ENCODE assay signal across 1 cellular context in the genomic region with DNA sequence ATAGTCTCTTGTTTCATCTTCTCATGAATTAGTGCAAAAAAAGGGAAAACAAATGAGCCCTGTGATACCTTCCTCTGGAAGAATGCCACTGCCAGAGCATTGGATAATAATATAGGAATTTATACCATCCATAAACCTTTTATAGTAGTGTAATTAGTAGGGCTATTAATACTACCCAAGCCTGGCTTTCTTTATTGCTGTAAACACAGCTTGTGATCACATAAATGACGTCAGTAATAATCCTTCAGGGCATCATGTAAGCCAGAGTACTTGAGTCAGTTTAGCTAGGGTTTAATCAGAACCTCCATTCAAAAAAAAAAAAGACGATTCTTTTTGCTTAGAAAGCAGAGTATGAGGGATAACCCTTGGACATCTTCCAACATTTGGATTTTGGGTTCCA.
TF ChIP-seq lines count a peak whose summit lies in the region.

No MANE protein-coding gene starts in this region.

TF ChIP-seq in HEK293, 187 proteins besides CTCF, POLR2A, EP300 and RAD21 (continued from another document and continues in another):
- TF ChIP-seq, protein P1, sequence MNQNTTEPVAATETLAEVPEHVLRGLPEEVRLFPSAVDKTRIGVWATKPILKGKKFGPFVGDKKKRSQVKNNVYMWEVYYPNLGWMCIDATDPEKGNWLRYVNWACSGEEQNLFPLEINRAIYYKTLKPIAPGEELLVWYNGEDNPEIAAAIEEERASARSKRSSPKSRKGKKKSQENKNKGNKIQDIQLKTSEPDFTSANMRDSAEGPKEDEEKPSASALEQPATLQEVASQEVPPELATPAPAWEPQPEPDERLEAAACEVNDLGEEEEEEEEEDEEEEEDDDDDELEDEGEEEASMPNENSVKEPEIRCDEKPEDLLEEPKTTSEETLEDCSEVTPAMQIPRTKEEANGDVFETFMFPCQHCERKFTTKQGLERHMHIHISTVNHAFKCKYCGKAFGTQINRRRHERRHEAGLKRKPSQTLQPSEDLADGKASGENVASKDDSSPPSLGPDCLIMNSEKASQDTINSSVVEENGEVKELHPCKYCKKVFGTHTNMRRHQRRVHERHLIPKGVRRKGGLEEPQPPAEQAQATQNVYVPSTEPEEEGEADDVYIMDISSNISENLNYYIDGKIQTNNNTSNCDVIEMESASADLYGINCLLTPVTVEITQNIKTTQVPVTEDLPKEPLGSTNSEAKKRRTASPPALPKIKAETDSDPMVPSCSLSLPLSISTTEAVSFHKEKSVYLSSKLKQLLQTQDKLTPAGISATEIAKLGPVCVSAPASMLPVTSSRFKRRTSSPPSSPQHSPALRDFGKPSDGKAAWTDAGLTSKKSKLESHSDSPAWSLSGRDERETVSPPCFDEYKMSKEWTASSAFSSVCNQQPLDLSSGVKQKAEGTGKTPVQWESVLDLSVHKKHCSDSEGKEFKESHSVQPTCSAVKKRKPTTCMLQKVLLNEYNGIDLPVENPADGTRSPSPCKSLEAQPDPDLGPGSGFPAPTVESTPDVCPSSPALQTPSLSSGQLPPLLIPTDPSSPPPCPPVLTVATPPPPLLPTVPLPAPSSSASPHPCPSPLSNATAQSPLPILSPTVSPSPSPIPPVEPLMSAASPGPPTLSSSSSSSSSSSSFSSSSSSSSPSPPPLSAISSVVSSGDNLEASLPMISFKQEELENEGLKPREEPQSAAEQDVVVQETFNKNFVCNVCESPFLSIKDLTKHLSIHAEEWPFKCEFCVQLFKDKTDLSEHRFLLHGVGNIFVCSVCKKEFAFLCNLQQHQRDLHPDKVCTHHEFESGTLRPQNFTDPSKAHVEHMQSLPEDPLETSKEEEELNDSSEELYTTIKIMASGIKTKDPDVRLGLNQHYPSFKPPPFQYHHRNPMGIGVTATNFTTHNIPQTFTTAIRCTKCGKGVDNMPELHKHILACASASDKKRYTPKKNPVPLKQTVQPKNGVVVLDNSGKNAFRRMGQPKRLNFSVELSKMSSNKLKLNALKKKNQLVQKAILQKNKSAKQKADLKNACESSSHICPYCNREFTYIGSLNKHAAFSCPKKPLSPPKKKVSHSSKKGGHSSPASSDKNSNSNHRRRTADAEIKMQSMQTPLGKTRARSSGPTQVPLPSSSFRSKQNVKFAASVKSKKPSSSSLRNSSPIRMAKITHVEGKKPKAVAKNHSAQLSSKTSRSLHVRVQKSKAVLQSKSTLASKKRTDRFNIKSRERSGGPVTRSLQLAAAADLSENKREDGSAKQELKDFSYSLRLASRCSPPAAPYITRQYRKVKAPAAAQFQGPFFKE (tag by site-specific recombination; IDR thresholded peaks at IDR 0.05; ENCODE audit: borderline replicate concordance), result no peak
- peak; percentile 52; the same call in 1 of the 2 replicates for TF ChIP-seq KLF8 (tag by site-specific recombination; IDR thresholded peaks at IDR 0.05)
- TF ChIP-seq WT1 (tag by site-specific recombination; IDR thresholded peaks at IDR 0.05), result no peak
- TF ChIP-seq ZNF114 (tag by site-specific recombination; IDR thresholded peaks at IDR 0.05), result no peak
- TF ChIP-seq ZFP3 (tag by site-specific recombination; IDR thresholded peaks at IDR 0.05; ENCODE audit: low read depth), result no peak
- TF ChIP-seq, protein P2, sequence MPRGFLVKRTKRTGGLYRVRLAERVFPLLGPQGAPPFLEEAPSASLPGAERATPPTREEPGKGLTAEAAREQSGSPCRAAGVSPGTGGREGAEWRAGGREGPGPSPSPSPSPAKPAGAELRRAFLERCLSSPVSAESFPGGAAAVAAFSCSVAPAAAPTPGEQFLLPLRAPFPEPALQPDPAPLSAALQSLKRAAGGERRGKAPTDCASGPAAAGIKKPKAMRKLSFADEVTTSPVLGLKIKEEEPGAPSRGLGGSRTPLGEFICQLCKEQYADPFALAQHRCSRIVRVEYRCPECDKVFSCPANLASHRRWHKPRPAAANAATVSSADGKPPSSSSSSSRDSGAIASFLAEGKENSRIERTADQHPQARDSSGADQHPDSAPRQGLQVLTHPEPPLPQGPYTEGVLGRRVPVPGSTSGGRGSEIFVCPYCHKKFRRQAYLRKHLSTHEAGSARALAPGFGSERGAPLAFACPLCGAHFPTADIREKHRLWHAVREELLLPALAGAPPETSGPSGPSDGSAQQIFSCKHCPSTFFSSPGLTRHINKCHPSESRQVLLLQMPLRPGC (tag by site-specific recombination; IDR thresholded peaks at IDR 0.05), result no peak
- TF ChIP-seq, protein P3, sequence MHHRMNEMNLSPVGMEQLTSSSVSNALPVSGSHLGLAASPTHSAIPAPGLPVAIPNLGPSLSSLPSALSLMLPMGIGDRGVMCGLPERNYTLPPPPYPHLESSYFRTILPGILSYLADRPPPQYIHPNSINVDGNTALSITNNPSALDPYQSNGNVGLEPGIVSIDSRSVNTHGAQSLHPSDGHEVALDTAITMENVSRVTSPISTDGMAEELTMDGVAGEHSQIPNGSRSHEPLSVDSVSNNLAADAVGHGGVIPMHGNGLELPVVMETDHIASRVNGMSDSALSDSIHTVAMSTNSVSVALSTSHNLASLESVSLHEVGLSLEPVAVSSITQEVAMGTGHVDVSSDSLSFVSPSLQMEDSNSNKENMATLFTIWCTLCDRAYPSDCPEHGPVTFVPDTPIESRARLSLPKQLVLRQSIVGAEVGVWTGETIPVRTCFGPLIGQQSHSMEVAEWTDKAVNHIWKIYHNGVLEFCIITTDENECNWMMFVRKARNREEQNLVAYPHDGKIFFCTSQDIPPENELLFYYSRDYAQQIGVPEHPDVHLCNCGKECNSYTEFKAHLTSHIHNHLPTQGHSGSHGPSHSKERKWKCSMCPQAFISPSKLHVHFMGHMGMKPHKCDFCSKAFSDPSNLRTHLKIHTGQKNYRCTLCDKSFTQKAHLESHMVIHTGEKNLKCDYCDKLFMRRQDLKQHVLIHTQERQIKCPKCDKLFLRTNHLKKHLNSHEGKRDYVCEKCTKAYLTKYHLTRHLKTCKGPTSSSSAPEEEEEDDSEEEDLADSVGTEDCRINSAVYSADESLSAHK (tag by site-specific recombination; IDR thresholded peaks at IDR 0.05), result no peak
- 0 out of 2 replicates have a peak, but pooled peaks have one; percentile 26 for TF ChIP-seq ZBTB17 (tag by site-specific recombination; IDR thresholded peaks at IDR 0.05)
- no peak for TF ChIP-seq ZNF777 (tag by site-specific recombination; IDR thresholded peaks at IDR 0.05; ENCODE audit: borderline replicate concordance)
- TF ChIP-seq ZXDB (tag by site-specific recombination; IDR thresholded peaks at IDR 0.05), result no peak
- TF ChIP-seq KLF9 (tag by site-specific recombination; IDR thresholded peaks at IDR 0.05; ENCODE audit: low read depth), result no peak
- no peak for TF ChIP-seq ZNF701 (tag by site-specific recombination; IDR thresholded peaks at IDR 0.05)
- no peak for TF ChIP-seq ZNF48 (tag by site-specific recombination; IDR thresholded peaks at IDR 0.05)
- TF ChIP-seq, protein P4, sequence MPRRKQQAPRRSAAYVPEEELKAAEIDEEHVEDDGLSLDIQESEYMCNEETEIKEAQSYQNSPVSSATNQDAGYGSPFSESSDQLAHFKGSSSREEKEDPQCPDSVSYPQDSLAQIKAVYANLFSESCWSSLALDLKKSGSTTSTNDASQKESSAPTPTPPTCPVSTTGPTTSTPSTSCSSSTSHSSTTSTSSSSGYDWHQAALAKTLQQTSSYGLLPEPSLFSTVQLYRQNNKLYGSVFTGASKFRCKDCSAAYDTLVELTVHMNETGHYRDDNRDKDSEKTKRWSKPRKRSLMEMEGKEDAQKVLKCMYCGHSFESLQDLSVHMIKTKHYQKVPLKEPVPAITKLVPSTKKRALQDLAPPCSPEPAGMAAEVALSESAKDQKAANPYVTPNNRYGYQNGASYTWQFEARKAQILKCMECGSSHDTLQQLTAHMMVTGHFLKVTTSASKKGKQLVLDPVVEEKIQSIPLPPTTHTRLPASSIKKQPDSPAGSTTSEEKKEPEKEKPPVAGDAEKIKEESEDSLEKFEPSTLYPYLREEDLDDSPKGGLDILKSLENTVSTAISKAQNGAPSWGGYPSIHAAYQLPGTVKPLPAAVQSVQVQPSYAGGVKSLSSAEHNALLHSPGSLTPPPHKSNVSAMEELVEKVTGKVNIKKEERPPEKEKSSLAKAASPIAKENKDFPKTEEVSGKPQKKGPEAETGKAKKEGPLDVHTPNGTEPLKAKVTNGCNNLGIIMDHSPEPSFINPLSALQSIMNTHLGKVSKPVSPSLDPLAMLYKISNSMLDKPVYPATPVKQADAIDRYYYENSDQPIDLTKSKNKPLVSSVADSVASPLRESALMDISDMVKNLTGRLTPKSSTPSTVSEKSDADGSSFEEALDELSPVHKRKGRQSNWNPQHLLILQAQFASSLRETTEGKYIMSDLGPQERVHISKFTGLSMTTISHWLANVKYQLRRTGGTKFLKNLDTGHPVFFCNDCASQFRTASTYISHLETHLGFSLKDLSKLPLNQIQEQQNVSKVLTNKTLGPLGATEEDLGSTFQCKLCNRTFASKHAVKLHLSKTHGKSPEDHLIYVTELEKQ (tag by site-specific recombination; IDR thresholded peaks at IDR 0.05; ENCODE audit: borderline replicate concordance), result peak; percentile 30; the same call in 1 of the 2 replicates
- TF ChIP-seq, protein P5, sequence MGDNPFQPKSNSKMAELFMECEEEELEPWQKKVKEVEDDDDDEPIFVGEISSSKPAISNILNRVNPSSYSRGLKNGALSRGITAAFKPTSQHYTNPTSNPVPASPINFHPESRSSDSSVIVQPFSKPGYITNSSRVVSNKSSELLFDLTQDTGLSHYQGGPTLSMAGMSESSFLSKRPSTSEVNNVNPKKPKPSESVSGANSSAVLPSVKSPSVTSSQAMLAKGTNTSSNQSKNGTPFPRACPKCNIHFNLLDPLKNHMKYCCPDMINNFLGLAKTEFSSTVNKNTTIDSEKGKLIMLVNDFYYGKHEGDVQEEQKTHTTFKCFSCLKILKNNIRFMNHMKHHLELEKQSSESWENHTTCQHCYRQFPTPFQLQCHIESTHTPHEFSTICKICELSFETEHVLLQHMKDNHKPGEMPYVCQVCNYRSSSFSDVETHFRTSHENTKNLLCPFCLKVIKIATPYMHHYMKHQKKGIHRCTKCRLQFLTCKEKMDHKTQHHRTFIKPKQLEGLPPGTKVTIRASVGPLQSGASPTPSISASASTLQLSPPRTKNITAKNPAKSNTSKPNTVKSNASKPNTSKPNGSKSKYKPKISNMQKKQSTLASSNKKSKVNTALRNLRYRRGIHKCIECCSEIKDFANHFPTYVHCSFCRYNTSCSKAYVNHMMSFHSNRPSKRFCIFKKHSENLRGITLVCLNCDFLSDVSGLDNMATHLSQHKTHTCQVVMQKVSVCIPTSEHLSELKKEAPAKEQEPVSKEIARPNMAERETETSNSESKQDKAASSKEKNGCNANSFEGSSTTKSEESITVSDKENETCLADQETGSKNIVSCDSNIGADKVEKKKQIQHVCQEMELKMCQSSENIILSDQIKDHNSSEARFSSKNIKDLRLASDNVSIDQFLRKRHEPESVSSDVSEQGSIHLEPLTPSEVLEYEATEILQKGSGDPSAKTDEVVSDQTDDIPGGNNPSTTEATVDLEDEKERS (tag by site-specific recombination; IDR thresholded peaks at IDR 0.05), result no peak
- TF ChIP-seq, protein P6, sequence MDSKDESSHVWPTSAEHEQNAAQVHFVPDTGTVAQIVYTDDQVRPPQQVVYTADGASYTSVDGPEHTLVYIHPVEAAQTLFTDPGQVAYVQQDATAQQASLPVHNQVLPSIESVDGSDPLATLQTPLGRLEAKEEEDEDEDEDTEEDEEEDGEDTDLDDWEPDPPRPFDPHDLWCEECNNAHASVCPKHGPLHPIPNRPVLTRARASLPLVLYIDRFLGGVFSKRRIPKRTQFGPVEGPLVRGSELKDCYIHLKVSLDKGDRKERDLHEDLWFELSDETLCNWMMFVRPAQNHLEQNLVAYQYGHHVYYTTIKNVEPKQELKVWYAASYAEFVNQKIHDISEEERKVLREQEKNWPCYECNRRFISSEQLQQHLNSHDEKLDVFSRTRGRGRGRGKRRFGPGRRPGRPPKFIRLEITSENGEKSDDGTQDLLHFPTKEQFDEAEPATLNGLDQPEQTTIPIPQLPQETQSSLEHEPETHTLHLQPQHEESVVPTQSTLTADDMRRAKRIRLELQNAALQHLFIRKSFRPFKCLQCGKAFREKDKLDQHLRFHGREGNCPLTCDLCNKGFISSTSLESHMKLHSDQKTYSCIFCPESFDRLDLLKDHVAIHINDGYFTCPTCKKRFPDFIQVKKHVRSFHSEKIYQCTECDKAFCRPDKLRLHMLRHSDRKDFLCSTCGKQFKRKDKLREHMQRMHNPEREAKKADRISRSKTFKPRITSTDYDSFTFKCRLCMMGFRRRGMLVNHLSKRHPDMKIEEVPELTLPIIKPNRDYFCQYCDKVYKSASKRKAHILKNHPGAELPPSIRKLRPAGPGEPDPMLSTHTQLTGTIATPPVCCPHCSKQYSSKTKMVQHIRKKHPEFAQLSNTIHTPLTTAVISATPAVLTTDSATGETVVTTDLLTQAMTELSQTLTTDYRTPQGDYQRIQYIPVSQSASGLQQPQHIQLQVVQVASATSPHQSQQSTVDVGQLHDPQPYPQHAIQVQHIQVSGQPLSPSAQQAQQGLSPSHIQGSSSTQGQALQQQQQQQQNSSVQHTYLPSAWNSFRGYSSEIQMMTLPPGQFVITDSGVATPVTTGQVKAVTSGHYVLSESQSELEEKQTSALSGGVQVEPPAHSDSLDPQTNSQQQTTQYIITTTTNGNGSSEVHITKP (tag by site-specific recombination; IDR thresholded peaks at IDR 0.05), result no peak
- TF ChIP-seq ZNF146 (tag by site-specific recombination; IDR thresholded peaks at IDR 0.05), result no peak
- TF ChIP-seq KLF10 (tag by site-specific recombination; IDR thresholded peaks at IDR 0.05), result no peak
- TF ChIP-seq, protein P7, sequence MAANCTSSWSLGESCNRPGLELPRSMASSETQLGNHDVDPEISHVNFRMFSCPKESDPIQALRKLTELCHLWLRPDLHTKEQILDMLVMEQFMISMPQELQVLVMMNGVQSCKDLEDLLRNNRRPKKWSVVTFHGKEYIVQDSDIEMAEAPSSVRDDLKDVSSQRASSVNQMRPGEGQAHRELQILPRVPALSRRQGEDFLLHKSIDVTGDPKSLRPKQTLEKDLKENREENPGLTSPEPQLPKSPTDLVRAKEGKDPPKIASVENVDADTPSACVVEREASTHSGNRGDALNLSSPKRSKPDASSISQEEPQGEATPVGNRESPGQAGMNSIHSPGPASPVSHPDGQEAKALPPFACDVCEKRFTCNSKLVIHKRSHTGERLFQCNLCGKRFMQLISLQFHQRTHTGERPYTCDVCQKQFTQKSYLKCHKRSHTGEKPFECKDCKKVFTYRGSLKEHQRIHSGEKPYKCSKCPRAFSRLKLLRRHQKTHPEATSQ (tag by site-specific recombination; IDR thresholded peaks at IDR 0.05), result no peak
- TF ChIP-seq ZFP41 (tag by site-specific recombination; IDR thresholded peaks at IDR 0.05; ENCODE audit: borderline replicate concordance), result no peak
- TF ChIP-seq, protein P8, sequence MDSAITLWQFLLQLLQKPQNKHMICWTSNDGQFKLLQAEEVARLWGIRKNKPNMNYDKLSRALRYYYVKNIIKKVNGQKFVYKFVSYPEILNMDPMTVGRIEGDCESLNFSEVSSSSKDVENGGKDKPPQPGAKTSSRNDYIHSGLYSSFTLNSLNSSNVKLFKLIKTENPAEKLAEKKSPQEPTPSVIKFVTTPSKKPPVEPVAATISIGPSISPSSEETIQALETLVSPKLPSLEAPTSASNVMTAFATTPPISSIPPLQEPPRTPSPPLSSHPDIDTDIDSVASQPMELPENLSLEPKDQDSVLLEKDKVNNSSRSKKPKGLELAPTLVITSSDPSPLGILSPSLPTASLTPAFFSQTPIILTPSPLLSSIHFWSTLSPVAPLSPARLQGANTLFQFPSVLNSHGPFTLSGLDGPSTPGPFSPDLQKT (IDR thresholded peaks at IDR 0.05; ENCODE audit: borderline replicate concordance, low read depth, low read length), result no peak
- TF ChIP-seq OVOL3 (tag by site-specific recombination; IDR thresholded peaks at IDR 0.05), result no peak
- TF ChIP-seq ZNF391 (tag by site-specific recombination; IDR thresholded peaks at IDR 0.05; ENCODE audit: borderline replicate concordance, low read depth), result no peak
- TF ChIP-seq ZNF341 (tag by site-specific recombination; IDR thresholded peaks at IDR 0.05; ENCODE audit: low read depth), result no peak
- TF ChIP-seq ZNF169 (tag by site-specific recombination; IDR thresholded peaks at IDR 0.05), result no peak
- no peak for TF ChIP-seq ZNF621 (tag by site-specific recombination; IDR thresholded peaks at IDR 0.05)
- TF ChIP-seq FEZF1 (tag by site-specific recombination; IDR thresholded peaks at IDR 0.05), result peak; percentile 66
- TF ChIP-seq ZNF510 (tag by site-specific recombination; IDR thresholded peaks at IDR 0.05; ENCODE audit: insufficient replicate concordance), result no peak
